Comparison of ENCODE assay signal across 17 cellular contexts in the genomic region with DNA sequence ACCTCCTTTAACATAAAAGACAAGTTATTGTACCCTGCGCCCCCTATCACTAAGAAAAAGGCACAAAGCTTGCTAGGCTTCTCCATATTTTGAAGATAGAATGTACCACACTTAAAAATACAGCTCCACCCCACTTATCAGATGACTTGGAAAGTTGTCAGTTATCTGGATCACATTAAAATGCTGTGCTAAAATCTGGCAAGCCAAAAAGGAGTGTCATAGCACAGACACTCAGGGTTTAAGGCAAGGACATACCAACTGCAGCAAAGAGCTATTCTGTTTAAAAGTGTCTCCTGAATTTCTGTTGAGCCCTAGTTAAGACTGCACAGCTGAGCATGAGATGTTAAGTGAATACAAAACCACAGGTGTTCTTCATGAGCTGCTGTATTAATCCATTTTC.
"Had no signal": no experiment of that assay in that cellular context is flagged by ENCODE, and none has a peak within 500 bp of the region (broad histone marks: within the 10 kb centered on the region; RNA-seq: fewer than 3 reads in every experiment).

No MANE protein-coding gene starts in this region.

- ATAC-seq: activated CD8-positive, alpha-beta T cell treated with anti-CD3 and anti-CD28 coated beads, Interleukin-2, amount 10 ng/mL, durations not matched to agents 7 days and 5 days; mucosa of descending colon; naive thymus-derived CD8-positive, alpha-beta T cell; right lobe of liver; stimulated activated effector memory CD8-positive, alpha-beta T cell treated with anti-CD3 and anti-CD28 coated beads, Interleukin-12 subunit alpha, Interleukin-12 subunit beta, amount 100 ng/mL, for 72 hours had no signal

- H3K27me3 ChIP-seq: ascending aorta, colonic mucosa, neutrophil, right lobe of liver, upper lobe of left lung had no signal

- H3K4me3 ChIP-seq: ascending aorta, colonic mucosa, mucosa of descending colon, right lobe of liver, thoracic aorta, upper lobe of left lung had no signal

- H2AFZ ChIP-seq: parathyroid adenoma had no signal

- H3K9ac ChIP-seq: parathyroid adenoma had no signal

- H3K36me3 ChIP-seq: ascending aorta, colonic mucosa, neutrophil, right lobe of liver, thoracic aorta, upper lobe of left lung had no signal

- H3K27ac ChIP-seq: ascending aorta, colonic mucosa, neutrophil, parathyroid adenoma, right lobe of liver, thoracic aorta, upper lobe of left lung had no signal

- H3K4me1 ChIP-seq: ascending aorta, colonic mucosa, parathyroid adenoma, right lobe of liver, upper lobe of left lung had no signal

- DNase-seq: activated CD4-positive, alpha-beta T cell treated with anti-CD3 and anti-CD28 coated beads, Interleukin-2, amount 10 ng/mL, durations not matched to agents 7 days and 5 days; activated CD8-positive, alpha-beta T cell treated with anti-CD3 and anti-CD28 coated beads, Interleukin-2, amount 10 ng/mL, durations not matched to agents 7 days and 5 days; activated effector memory CD4-positive, alpha-beta T cell treated with Interleukin-2 at 50 U/mL for 16 hours; activated naive CD4-positive, alpha-beta T cell treated with anti-CD3 and anti-CD28 coated beads, Interleukin-2, amount 10 ng/mL, durations not matched to agents 7 days and 5 days; activated T-cell treated with anti-CD3 and anti-CD28 coated beads, Interleukin-2, amount 50 U/mL, for 48 hours; colonic mucosa; mesenchymal stem cell; mucosa of descending colon; naive thymus-derived CD8-positive, alpha-beta T cell; right lobe of liver; stimulated activated CD4-positive, alpha-beta T cell treated with anti-CD3 and anti-CD28 coated beads, Interleukin-4, amount 100 ng/mL, for 24 hours; upper lobe of left lung had no signal

- H3K9me3 ChIP-seq: ascending aorta, colonic mucosa, mucosa of descending colon, neutrophil, right lobe of liver, thoracic aorta, upper lobe of left lung had no signal

- H3K79me2 ChIP-seq: parathyroid adenoma had no signal
